Comparison of ENCODE assay signal across 15 cellular contexts in the genomic region with DNA sequence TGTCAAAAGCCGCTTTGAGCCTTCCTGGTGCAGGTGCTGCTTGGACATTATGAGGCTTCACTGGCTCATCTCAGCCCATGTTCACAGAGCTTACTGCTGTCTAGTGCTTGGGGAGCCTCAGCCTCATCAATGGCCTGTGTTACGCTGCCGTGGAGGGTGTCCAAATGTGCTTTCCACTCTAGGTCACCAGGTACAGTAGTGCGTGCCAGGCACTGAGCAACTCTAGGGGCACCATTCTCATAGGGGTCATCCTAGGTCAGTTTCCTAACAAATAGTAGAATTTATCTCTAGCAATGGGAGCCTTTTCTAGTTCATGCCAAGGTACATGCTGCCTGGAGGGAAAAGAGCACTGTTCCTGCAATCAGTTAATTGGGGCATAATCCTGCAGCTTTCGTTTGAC.
DNase-seq lines count a peak whose midpoint lies in the region; ATAC-seq, FAIRE-seq and TF ChIP-seq lines count a peak whose summit lies in the region.
"Had no signal": no experiment of that assay in that cellular context is flagged by ENCODE, and none has a peak within 500 bp of the region (broad histone marks: within the 10 kb centered on the region; RNA-seq: fewer than 3 reads in every experiment).

No MANE protein-coding gene starts in this region.

- no peaks in the 10 kb centered on the region for H3K36me3 Mint-ChIP-seq in WTC11

- H3K27me3 Mint-ChIP-seq in WTC11 (ENCODE audit: low read depth): peaks cover 23% of the 10 kb centered on the region
- H3K27me3 Mint-ChIP-seq: CD4-positive, alpha-beta T cell had no signal

- FAIRE-seq in HepG2 (lab: Jason Lieb, UNC): no peak
- FAIRE-seq: GM18507 had no signal

- TF ChIP-seq POLR2A in HepG2 (IDR thresholded peaks at IDR 0.05; ENCODE audit: insufficient read depth in 1 of 2, low read depth in 2 of 2, low read length in 2 of 2) (no peak), erythroblast (IDR thresholded peaks at IDR 0.05; ENCODE audit: low read length) (no peak)

- H3K4me1 ChIP-seq in liver (ENCODE audit: control insufficient read depth in 4 of 4, insufficient read depth in 4 of 4, low read length in 3 of 4): peaks cover 9 to 27% (median 22%) of the 10 kb centered on the region in 4 donors
- H3K4me1 ChIP-seq in HepG2 (ENCODE audit: insufficient read depth, low read length): peaks cover 35% of the 10 kb centered on the region
- H3K4me1 ChIP-seq in right atrium auricular region: peaks cover 0 to 27% of the 10 kb centered on the region in 2 donors

- peaks cover 15% of the 10 kb centered on the region for H3K4me1 Mint-ChIP-seq in WTC11

- in situ Hi-C loops in HepG2 (cut with HindIII; ENCODE audit: extremely low pct_ligation_motif_present, low pct_unique_long_range_greater_than_20kb): no loop called here

- H3K9me3 Mint-ChIP-seq in WTC11: peaks cover 9% of the 10 kb centered on the region
- H3K9me3 Mint-ChIP-seq: CD4-positive, alpha-beta T cell; H9 had no signal

- no peaks in the 10 kb centered on the region for H4K20me1 ChIP-seq in HepG2 (ENCODE audit: insufficient read depth, low read length)

- no peak for TF ChIP-seq CTCF in liver (IDR thresholded peaks at IDR 0.05; ENCODE audit: low read depth, low read length, missing input control)
- TF ChIP-seq CTCF in HepG2 (CRISPR knock-in tag; IDR thresholded peaks at IDR 0.05): no peak
- no peak for TF ChIP-seq CTCF in right atrium auricular region (IDR thresholded peaks at IDR 0.05)
- no peak for TF ChIP-seq CTCF in WTC11 (IDR thresholded peaks at IDR 0.05)
- TF ChIP-seq CTCF in foreskin fibroblast (IDR thresholded peaks at IDR 0.05; ENCODE audit: low read depth, low read length): no peak

- H3K79me2 ChIP-seq in HepG2 (ENCODE audit: insufficient read depth, low read length): no peaks in the 10 kb centered on the region

- H3K27ac ChIP-seq in liver (ENCODE audit: low read depth in 1 of 2, low read length in 2 of 2) (no peak overlapping the region), HepG2 (ENCODE audit: extremely low read length, insufficient read depth, low read length) (no peak overlapping the region), right atrium auricular region (peak overlapping the region; percentile 4 to 45)

- H3K9me3 ChIP-seq in liver (ENCODE audit: control insufficient read depth in 4 of 4, low read length in 3 of 4): no peaks in the 10 kb centered on the region
- H3K9me3 ChIP-seq in HepG2 (ENCODE audit: low read length): no peaks in the 10 kb centered on the region
- H3K9me3 ChIP-seq in right atrium auricular region: peaks cover 0 to 12% of the 10 kb centered on the region in 2 donors

- CTCF ChIA-PET in HepG2 (lab: Yijun Ruan, JAX; ENCODE audit: low intra/inter-chr PET ratio, low total read pairs) (no interaction called here), WTC11 (lab: Charles Lee) (no interaction called here)

- TF ChIP-seq EP300 in HepG2 (IDR thresholded peaks at IDR 0.05; ENCODE audit: low read depth in 2 of 2, low read length in 2 of 2): no peak
- no peak for TF ChIP-seq EP300 in HepG2 (CRISPR knock-in tag; IDR thresholded peaks at IDR 0.05; ENCODE audit: borderline replicate concordance)

- POLR2A ChIA-PET in HepG2 (lab: Yijun Ruan, JAX): no interaction called here
- POLR2A ChIA-PET in WTC11 (lab: Charles Lee): no interaction called here

- H3K27ac Mint-ChIP-seq in WTC11: no peak overlapping the region
- H3K27ac Mint-ChIP-seq: CD4-positive, alpha-beta T cell; GM23338; H9 had no signal

- H3K4me3 Mint-ChIP-seq in WTC11: no peak overlapping the region
- H3K4me3 Mint-ChIP-seq: CD4-positive, alpha-beta T cell; GM23338; H9 had no signal

- TF ChIP-seq RAD21 in liver (IDR thresholded peaks at IDR 0.05) (no peak), HepG2 (CRISPR knock-in tag; IDR thresholded peaks at IDR 0.05) (no peak)

- H3K4me3 ChIP-seq in liver (ENCODE audit: low read depth in 1 of 3, low read length in 3 of 3) (no peak overlapping the region), HepG2 (replicated peaks in 1 of 3; ENCODE audit: insufficient read depth in 1 of 3, low read depth in 2 of 3, low read length in 3 of 3) (no peak overlapping the region), right atrium auricular region (no peak overlapping the region), foreskin fibroblast (ENCODE audit: low read depth in 1 of 2, low read length in 2 of 2) (no peak overlapping the region)
- H3K4me3 ChIP-seq: GM23338 had no signal

- no peak for ATAC-seq in HepG2
- ATAC-seq in WTC11: no peak
- ATAC-seq: GM23338 had no signal

- no peak overlapping the region for H3K4me2 ChIP-seq in HepG2 (ENCODE audit: low read depth, low read length)
- H3K4me2 ChIP-seq: GM23338 had no signal

- intact Hi-C loops in HepG2 (cut with micrococcal nuclease; ENCODE audit: unreplicated experiment): no loop called here

- H2AFZ ChIP-seq in HepG2 (ENCODE audit: low read length): no peak overlapping the region
- H2AFZ ChIP-seq: GM23338 had no signal

- BruUV-seq in HepG2 (replicated peaks; lab: Mats Ljungman, UMichigan): no TSS peak

- WGBS in liver: 52% methylated on average over 5 of the region's 5 CpGs
- 76% methylated on average over 3 of the region's 5 CpGs for WGBS in HepG2 (ENCODE audit: low lambda C conversion rate)

- no peaks in the 10 kb centered on the region for H3K27me3 ChIP-seq in liver (ENCODE audit: control insufficient read depth in 4 of 4, insufficient read depth in 4 of 4, low read length in 3 of 4)
- peaks cover 0 to 3% of the 10 kb centered on the region in 2 experiments; a peak in 3 of 5 replicates for H3K27me3 ChIP-seq in HepG2 (ENCODE audit: control insufficient read depth in 1 of 2, insufficient read depth in 2 of 2, low read length in 2 of 2)
- H3K27me3 ChIP-seq in right atrium auricular region: no peaks in the 10 kb centered on the region

- DNase-seq in HepG2 (ENCODE audit: low spot score) (no peak), right atrium auricular region (ENCODE audit: low spot score) (no peak), mucosa of gallbladder (ENCODE audit: low spot score) (peak; percentile 2), WTC11 (ENCODE audit: low spot score) (no peak), foreskin fibroblast (no peak), erythroblast (lab: John Stamatoyannopoulos, UW) (no peak)
- DNase-seq: ACHN; C1 segment of cervical spinal cord; Calu3; CD4-positive, alpha-beta T cell; DMS 273 treated with DMSO at 0.1 percent for 48 hours; H9 had no signal

- H3K9ac ChIP-seq in liver (ENCODE audit: low read depth in 1 of 2, low read length in 2 of 2) (no peak overlapping the region), HepG2 (ENCODE audit: insufficient read depth, low read depth, low read length) (no peak overlapping the region)

- H3K36me3 ChIP-seq in liver (ENCODE audit: control insufficient read depth in 4 of 4, insufficient read depth in 3 of 4, low read depth in 1 of 4, low read length in 3 of 4) (no peaks in the 10 kb centered on the region), HepG2 (replicated peaks in 1 of 2; ENCODE audit: control insufficient read depth in 1 of 2, insufficient read depth in 2 of 2, low read length in 2 of 2) (no peaks in the 10 kb centered on the region), right atrium auricular region (no peaks in the 10 kb centered on the region)

TF ChIP-seq in HepG2, 621 proteins besides CTCF, POLR2A, EP300 and RAD21 (continues in another document):
- TF ChIP-seq HOXA5 (CRISPR knock-in tag; IDR thresholded peaks at IDR 0.05) (no peak), PHF5A (CRISPR knock-in tag; IDR thresholded peaks at IDR 0.05; ENCODE audit: low read depth, unreplicated experiment) (no peak), GLI4 (CRISPR knock-in tag; IDR thresholded peaks at IDR 0.05; ENCODE audit: borderline replicate concordance) (no peak), ZNF670 (CRISPR knock-in tag; IDR thresholded peaks at IDR 0.05; ENCODE audit: borderline replicate concordance) (no peak), ATM (IDR thresholded peaks at IDR 0.05; ENCODE audit: borderline replicate concordance) (no peak), NFRKB (IDR thresholded peaks at IDR 0.05) (no peak)
- TF ChIP-seq, protein P1, sequence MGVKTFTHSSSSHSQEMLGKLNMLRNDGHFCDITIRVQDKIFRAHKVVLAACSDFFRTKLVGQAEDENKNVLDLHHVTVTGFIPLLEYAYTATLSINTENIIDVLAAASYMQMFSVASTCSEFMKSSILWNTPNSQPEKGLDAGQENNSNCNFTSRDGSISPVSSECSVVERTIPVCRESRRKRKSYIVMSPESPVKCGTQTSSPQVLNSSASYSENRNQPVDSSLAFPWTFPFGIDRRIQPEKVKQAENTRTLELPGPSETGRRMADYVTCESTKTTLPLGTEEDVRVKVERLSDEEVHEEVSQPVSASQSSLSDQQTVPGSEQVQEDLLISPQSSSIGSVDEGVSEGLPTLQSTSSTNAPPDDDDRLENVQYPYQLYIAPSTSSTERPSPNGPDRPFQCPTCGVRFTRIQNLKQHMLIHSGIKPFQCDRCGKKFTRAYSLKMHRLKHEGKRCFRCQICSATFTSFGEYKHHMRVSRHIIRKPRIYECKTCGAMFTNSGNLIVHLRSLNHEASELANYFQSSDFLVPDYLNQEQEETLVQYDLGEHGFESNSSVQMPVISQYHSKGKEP (CRISPR knock-in tag; IDR thresholded peaks at IDR 0.05): no peak

TF ChIP-seq in WTC11, 78 proteins besides CTCF, POLR2A, EP300 and RAD21 (continues in another document):
- TF ChIP-seq PRRX2 (CRISPR knock-in tag; IDR thresholded peaks at IDR 0.05): no peak
- TF ChIP-seq, protein P2, sequence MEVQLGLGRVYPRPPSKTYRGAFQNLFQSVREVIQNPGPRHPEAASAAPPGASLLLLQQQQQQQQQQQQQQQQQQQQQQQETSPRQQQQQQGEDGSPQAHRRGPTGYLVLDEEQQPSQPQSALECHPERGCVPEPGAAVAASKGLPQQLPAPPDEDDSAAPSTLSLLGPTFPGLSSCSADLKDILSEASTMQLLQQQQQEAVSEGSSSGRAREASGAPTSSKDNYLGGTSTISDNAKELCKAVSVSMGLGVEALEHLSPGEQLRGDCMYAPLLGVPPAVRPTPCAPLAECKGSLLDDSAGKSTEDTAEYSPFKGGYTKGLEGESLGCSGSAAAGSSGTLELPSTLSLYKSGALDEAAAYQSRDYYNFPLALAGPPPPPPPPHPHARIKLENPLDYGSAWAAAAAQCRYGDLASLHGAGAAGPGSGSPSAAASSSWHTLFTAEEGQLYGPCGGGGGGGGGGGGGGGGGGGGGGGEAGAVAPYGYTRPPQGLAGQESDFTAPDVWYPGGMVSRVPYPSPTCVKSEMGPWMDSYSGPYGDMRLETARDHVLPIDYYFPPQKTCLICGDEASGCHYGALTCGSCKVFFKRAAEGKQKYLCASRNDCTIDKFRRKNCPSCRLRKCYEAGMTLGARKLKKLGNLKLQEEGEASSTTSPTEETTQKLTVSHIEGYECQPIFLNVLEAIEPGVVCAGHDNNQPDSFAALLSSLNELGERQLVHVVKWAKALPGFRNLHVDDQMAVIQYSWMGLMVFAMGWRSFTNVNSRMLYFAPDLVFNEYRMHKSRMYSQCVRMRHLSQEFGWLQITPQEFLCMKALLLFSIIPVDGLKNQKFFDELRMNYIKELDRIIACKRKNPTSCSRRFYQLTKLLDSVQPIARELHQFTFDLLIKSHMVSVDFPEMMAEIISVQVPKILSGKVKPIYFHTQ (CRISPR knock-in tag; IDR thresholded peaks at IDR 0.05): no peak

Comparison
In these comparisons a context has a peak if more than half of its experiments do, and no peak if none do; other contexts are left out.
1. H3K27ac ChIP-seq: peak in right atrium auricular region (2 of 2); none in liver (0 of 2) and HepG2 (single experiment).